Comparison of ENCODE assay signal across 10 cellular contexts in the genomic region with DNA sequence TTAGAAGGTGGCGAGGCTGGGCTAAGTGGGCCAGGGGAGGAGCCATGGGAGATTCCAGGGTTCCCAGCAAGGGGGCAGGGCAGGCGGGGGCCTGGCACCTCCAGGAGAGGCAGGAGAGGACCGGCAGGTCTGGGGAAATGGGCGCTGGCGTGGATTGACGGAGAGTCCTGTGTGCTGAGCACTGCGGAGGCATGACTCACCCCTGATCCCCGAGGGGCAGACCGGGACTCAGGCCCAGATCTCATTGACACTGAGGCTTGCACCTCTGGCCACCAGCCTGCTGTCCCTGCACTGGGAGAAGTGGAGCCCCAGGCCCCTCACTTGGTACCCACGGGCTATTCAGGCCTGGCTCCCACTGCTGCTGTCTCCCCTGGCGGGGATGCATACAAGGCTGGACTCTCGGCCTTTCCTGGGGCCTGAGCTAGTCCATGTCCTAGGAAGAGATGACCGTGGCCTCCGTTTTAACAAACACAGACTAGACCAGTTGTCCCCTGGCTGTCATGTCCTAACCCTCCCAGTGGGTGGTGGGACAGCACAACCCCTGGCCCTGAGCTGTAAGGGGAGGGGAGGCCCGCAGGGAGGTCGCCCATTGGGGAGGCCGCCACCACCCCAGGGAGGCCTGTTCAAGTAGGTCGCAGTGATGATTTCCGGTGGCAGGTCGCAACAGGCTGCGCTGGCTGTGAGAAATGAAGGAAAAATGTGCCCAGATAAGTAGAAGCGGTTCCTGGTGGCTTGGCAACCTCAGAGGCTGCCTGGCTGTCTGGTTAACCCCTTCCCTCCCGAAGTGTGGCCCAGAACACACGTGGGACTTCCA. TPM values are rescaled to one million over a fixed set of nuclear protein-coding genes. Genes with fewer than 3 reads are reported as not detected.
DNase-seq lines count a peak whose midpoint lies in the region; ATAC-seq and TF ChIP-seq lines count a peak whose summit lies in the region.
"Had no signal": no experiment of that assay in that cellular context is flagged by ENCODE, and none has a peak within 500 bp of the region (broad histone marks: within the 10 kb centered on the region; RNA-seq: fewer than 3 reads in every experiment).

No MANE protein-coding gene starts in this region.

- peak; percentile 50 for DNase-seq in natural killer cell treated with Interleukin-12 subunit alpha and Interleukin-12 subunit beta and Interleukin-15 and Interleukin-18, amount 100 ng/mL, for 72 hours (ENCODE audit: low spot score)
- DNase-seq in natural killer cell (no peak), mammary epithelial cell (peak; percentile 93), right lobe of liver (peak in 1 of 3 donors; percentile 49), aorta (peak; percentile 92 to 96), NCI-H446 (lab: John Stamatoyannopoulos, UW) (no peak)
- DNase-seq: activated CD8-positive, alpha-beta memory T cell treated with anti-CD3 and anti-CD28 coated beads, Interleukin-2, amount 50 U/mL, for 48 hours had no signal

- TF ChIP-seq POLR2A in right lobe of liver (IDR thresholded peaks at IDR 0.05) = no peak

- H3K36me3 Mint-ChIP-seq in natural killer cell treated with Interleukin-12 subunit alpha and Interleukin-12 subunit beta and Interleukin-15 and Interleukin-18, amount 100 ng/mL, for 72 hours = no peaks in the 10 kb centered on the region
- H3K36me3 Mint-ChIP-seq in natural killer cell = no peaks in the 10 kb centered on the region

- H3K4me3 ChIP-seq in mammary epithelial cell (replicated peaks in 1 of 3; ENCODE audit: insufficient read depth in 1 of 3, low read depth in 2 of 3, low read length in 3 of 3) = peak overlapping the region in 1 of 3 experiments; percentile 28
- no peak overlapping the region for H3K4me3 ChIP-seq in right lobe of liver
- no peak overlapping the region for H3K4me3 ChIP-seq in aorta (ENCODE audit: low read length in 2 of 2)

- H3K79me2 ChIP-seq in mammary epithelial cell (ENCODE audit: insufficient read depth, low read length) = no peaks in the 10 kb centered on the region

- H3K36me3 ChIP-seq in mammary epithelial cell (ENCODE audit: insufficient read depth, low read length) = no peaks in the 10 kb centered on the region
- no peaks in the 10 kb centered on the region for H3K36me3 ChIP-seq in right lobe of liver
- no peaks in the 10 kb centered on the region for H3K36me3 ChIP-seq in aorta (ENCODE audit: control insufficient read depth in 1 of 2, insufficient read depth in 2 of 2, low read length in 1 of 2)

- no peaks in the 10 kb centered on the region for H3K9me3 ChIP-seq in mammary epithelial cell (replicated peaks; ENCODE audit: insufficient read depth, low read length)
- no peaks in the 10 kb centered on the region for H3K9me3 ChIP-seq in right lobe of liver
- no peaks in the 10 kb centered on the region for H3K9me3 ChIP-seq in aorta (ENCODE audit: control insufficient read depth, low read length)

- no peaks in the 10 kb centered on the region for H3K4me1 Mint-ChIP-seq in natural killer cell treated with Interleukin-12 subunit alpha and Interleukin-12 subunit beta and Interleukin-15 and Interleukin-18, amount 100 ng/mL, for 72 hours (ENCODE audit: low read depth in 2 of 2)
- H3K4me1 Mint-ChIP-seq in natural killer cell = peaks cover 0 to 5% of the 10 kb centered on the region in 2 donors

- 0% methylated on average over 14 of the region's 24 CpGs for WGBS in mammary epithelial cell (ENCODE audit: low coverage, missing lambda C conversion rate)
- WGBS in right lobe of liver (ENCODE audit: insufficient coverage, low coverage, low lambda C conversion rate, missing lambda C conversion rate) = 44% methylated on average over 5 of the region's 24 CpGs
- WGBS in aorta, 2 donors = 5 to 7% methylated on average over 24 of the region's 24 CpGs

- BruUV-seq in mammary epithelial cell (replicated peaks; lab: Mats Ljungman, UMichigan) = no TSS peak

- intact Hi-C loops in natural killer cell (cut with micrococcal nuclease) (no loop called here), mammary epithelial cell (cut with micrococcal nuclease) (loop anchor here (1.0 to 5.0 kb wide), 7 partner anchors 12 to 205 kb away; a partner anchor contains a TSS), right lobe of liver (cut with DNase I) (no loop called here), aorta (cut with DNase I) (loop anchor here (1.0 to 5.0 kb wide), 7 partner anchors 40 to 115 kb away; a partner anchor contains a TSS)

- H2AFZ ChIP-seq in mammary epithelial cell (ENCODE audit: low read depth, low read length) = peak overlapping the region; percentile 91

- CTCF ChIA-PET in mammary epithelial cell (lab: Charles Lee; ENCODE audit: low non-redundant PET) = no interaction called here

- no peaks in the 10 kb centered on the region for H4K20me1 ChIP-seq in mammary epithelial cell (ENCODE audit: insufficient read depth, low read length)

- ATAC-seq in natural killer cell treated with Interleukin-12 subunit alpha and Interleukin-12 subunit beta and Interleukin-15 and Interleukin-18, amount 100 ng/mL, for 72 hours = peak in 1 of 2 donors; percentile 7
- no peak for ATAC-seq in natural killer cell
- ATAC-seq in right lobe of liver = peak in 3 of 4 donors; percentile 21 to 54 (median 34)
- peak; percentile 90 for ATAC-seq in aorta (ENCODE audit: low FRiP score)
- no peak for ATAC-seq in HG02938 (IDR thresholded peaks at IDR 0.05; ENCODE audit: unreplicated experiment)
- ATAC-seq in HG03432 (IDR thresholded peaks at IDR 0.05; ENCODE audit: unreplicated experiment) = no peak

- in situ Hi-C loops in mammary epithelial cell (cut with MboI; ENCODE audit: low sequenced_read_pairs in 2 of 2) = no loop called here

- H3K9ac ChIP-seq in mammary epithelial cell (ENCODE audit: insufficient read depth, low read length) = peak overlapping the region; percentile 25

- H3K27me3 ChIP-seq in mammary epithelial cell (ENCODE audit: insufficient read depth, low read length) = no peaks in the 10 kb centered on the region
- no peaks in the 10 kb centered on the region for H3K27me3 ChIP-seq in right lobe of liver
- no peaks in the 10 kb centered on the region for H3K27me3 ChIP-seq in aorta (ENCODE audit: control insufficient read depth in 1 of 2, insufficient read depth in 2 of 2, low read length in 1 of 2)

- dilution Hi-C loops in mammary epithelial cell (cut with HindIII; ENCODE audit: low sequenced_read_pairs) = no loop called here

- no peak for TF ChIP-seq CTCF in natural killer cell (IDR thresholded peaks at IDR 0.05)
- no peak for TF ChIP-seq CTCF in mammary epithelial cell (conservative IDR thresholded peaks at IDR 0.05 in 1 of 2, IDR thresholded peaks at IDR 0.05 in 1 of 2; ENCODE audit: extremely low read depth in 1 of 2, insufficient read depth in 1 of 2, low read depth in 1 of 2, low read length in 2 of 2)
- no peak for TF ChIP-seq CTCF in right lobe of liver (IDR thresholded peaks at IDR 0.05)

- peaks cover 2% of the 10 kb centered on the region for H3K9me3 Mint-ChIP-seq in natural killer cell treated with Interleukin-12 subunit alpha and Interleukin-12 subunit beta and Interleukin-15 and Interleukin-18, amount 100 ng/mL, for 72 hours
- H3K9me3 Mint-ChIP-seq in natural killer cell = no peaks in the 10 kb centered on the region

- no peak overlapping the region for H3K27ac Mint-ChIP-seq in natural killer cell treated with Interleukin-12 subunit alpha and Interleukin-12 subunit beta and Interleukin-15 and Interleukin-18, amount 100 ng/mL, for 72 hours
- H3K27ac Mint-ChIP-seq in natural killer cell = no peak overlapping the region

- H3K27ac ChIP-seq in mammary epithelial cell (ENCODE audit: insufficient read depth, low read depth, low read length) (peak overlapping the region; percentile 84), right lobe of liver (no peak overlapping the region), aorta (ENCODE audit: low read depth in 1 of 2, low read length in 2 of 2) (peak overlapping the region; percentile 64 to 89)

- H3K4me2 ChIP-seq in mammary epithelial cell (ENCODE audit: insufficient read depth, low read depth, low read length) = peak overlapping the region; percentile 78

- H3K4me1 ChIP-seq in mammary epithelial cell (ENCODE audit: insufficient read depth, low read length) (peaks cover 56% of the 10 kb centered on the region), right lobe of liver (no peaks in the 10 kb centered on the region), aorta (ENCODE audit: control insufficient read depth in 1 of 2, insufficient read depth in 2 of 2, low read length in 2 of 2) (no peaks in the 10 kb centered on the region)

- H3K27me3 Mint-ChIP-seq in natural killer cell treated with Interleukin-12 subunit alpha and Interleukin-12 subunit beta and Interleukin-15 and Interleukin-18, amount 100 ng/mL, for 72 hours = peaks cover 22 to 32% of the 10 kb centered on the region in 2 donors
- H3K27me3 Mint-ChIP-seq in natural killer cell (ENCODE audit: low read depth in 2 of 2) = peaks cover 27 to 37% of the 10 kb centered on the region in 2 donors

- no peak overlapping the region for H3K4me3 Mint-ChIP-seq in natural killer cell treated with Interleukin-12 subunit alpha and Interleukin-12 subunit beta and Interleukin-15 and Interleukin-18, amount 100 ng/mL, for 72 hours
- H3K4me3 Mint-ChIP-seq in natural killer cell = no peak overlapping the region

RNA-seq across cellular contexts. Expression of a gene that starts 39.7 kb away (rescaled TPM):
- total RNA-seq in natural killer cell treated with Interleukin-12 subunit alpha and Interleukin-12 subunit beta and Interleukin-15 and Interleukin-18, amount 100 ng/mL, for 72 hours = under 1 TPM in 1 of 2 donors, not detected in 1; 0.11 TPM
- under 1 TPM in 1 of 3 donors, not detected in 2; 0.09 TPM for total RNA-seq in natural killer cell
- 10 to 100 TPM; 50.1 to 83.9 TPM for total RNA-seq in mammary epithelial cell
- polyA plus RNA-seq in mammary epithelial cell = 21.0 TPM
- polyA minus RNA-seq in mammary epithelial cell = 36.0 TPM
- total RNA-seq in right lobe of liver = 10 to 100 TPM in 5 of 6 experiments, 1 to 10 TPM in 1; 6.7 to 18.7 (median 12.7) TPM
- 1 to 10 TPM; 3.0 to 3.6 TPM for total RNA-seq in aorta
- 1 to 10 TPM; 7.5 to 8.9 TPM for polyA plus RNA-seq in aorta
- polyA plus RNA-seq: AG04450 had no signal

Comparison
In these comparisons a context has a peak if more than half of its experiments do, and no peak if none do; other contexts are left out.
1. DNase-seq: peak in natural killer cell treated with Interleukin-12 subunit alpha and Interleukin-12 subunit beta and Interleukin-15 and Interleukin-18, amount 100 ng/mL, for 72 hours (single experiment), mammary epithelial cell (single experiment) and aorta (2 of 2); none in natural killer cell (single experiment) and NCI-H446 (0 of 2).
2. ATAC-seq: peak in right lobe of liver (3 of 4) and aorta (single experiment); none in natural killer cell (0 of 3), HG02938 (single experiment) and HG03432 (single experiment).
3. H3K27ac ChIP-seq: peak in mammary epithelial cell (single experiment) and aorta (2 of 2); none in right lobe of liver (0 of 3).
4. intact Hi-C loops: an anchor here in mammary epithelial cell (1.0 to 5.0 kb wide) and aorta (1.0 to 5.0 kb wide); none called in natural killer cell and right lobe of liver.